ENCODE assay signal across 1 cellular context in genomic region chr21:25625776-25626555, GRCh38. TPM values are rescaled to one million over a fixed set of nuclear protein-coding genes. Genes with fewer than 3 reads are reported as not detected.
"Had no signal": no experiment of that assay in that cellular context is flagged by ENCODE, and none has a peak within 500 bp of the region (broad histone marks: within the 10 kb centered on the region; RNA-seq: fewer than 3 reads in every experiment).

No MANE protein-coding gene starts in this region.

RNA-seq across cellular contexts. Expression of gene JAM2, which starts 13.1 kb away (rescaled TPM):
- total RNA-seq: PC-3 had no signal
